In the genomic region with DNA sequence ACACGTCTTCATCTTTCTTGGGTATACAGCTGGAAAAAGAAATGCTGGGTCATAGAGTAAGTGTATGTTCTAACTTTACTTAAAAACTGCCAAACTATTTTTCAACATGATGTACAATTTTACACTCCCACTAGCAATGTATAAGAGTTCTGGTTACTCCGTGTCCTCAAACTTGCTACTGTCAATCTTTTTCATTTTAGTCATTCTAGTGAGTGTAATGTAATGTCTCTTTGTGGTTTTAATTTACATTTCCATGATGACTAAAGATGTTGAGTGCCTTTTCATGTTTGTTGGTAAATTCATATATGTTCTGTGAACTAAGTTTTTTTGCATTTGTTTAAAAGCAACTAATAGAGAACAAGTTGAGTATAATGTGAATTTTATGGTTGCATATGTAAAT, we compare ENCODE assay signal across 1 cellular context.
TF ChIP-seq lines count a peak whose summit lies in the region.

No MANE protein-coding gene starts in this region.

TF ChIP-seq in SK-N-SH treated with all-trans-retinoic acid at 6 μM for 48 hours, 23 proteins besides CTCF, POLR2A, EP300 and RAD21 (continued from another document):
- TF ChIP-seq, protein P1, sequence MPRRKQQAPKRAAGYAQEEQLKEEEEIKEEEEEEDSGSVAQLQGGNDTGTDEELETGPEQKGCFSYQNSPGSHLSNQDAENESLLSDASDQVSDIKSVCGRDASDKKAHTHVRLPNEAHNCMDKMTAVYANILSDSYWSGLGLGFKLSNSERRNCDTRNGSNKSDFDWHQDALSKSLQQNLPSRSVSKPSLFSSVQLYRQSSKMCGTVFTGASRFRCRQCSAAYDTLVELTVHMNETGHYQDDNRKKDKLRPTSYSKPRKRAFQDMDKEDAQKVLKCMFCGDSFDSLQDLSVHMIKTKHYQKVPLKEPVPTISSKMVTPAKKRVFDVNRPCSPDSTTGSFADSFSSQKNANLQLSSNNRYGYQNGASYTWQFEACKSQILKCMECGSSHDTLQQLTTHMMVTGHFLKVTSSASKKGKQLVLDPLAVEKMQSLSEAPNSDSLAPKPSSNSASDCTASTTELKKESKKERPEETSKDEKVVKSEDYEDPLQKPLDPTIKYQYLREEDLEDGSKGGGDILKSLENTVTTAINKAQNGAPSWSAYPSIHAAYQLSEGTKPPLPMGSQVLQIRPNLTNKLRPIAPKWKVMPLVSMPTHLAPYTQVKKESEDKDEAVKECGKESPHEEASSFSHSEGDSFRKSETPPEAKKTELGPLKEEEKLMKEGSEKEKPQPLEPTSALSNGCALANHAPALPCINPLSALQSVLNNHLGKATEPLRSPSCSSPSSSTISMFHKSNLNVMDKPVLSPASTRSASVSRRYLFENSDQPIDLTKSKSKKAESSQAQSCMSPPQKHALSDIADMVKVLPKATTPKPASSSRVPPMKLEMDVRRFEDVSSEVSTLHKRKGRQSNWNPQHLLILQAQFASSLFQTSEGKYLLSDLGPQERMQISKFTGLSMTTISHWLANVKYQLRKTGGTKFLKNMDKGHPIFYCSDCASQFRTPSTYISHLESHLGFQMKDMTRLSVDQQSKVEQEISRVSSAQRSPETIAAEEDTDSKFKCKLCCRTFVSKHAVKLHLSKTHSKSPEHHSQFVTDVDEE (CRISPR knock-in tag; IDR thresholded peaks at IDR 0.05): no peak
- TF ChIP-seq, protein P2, sequence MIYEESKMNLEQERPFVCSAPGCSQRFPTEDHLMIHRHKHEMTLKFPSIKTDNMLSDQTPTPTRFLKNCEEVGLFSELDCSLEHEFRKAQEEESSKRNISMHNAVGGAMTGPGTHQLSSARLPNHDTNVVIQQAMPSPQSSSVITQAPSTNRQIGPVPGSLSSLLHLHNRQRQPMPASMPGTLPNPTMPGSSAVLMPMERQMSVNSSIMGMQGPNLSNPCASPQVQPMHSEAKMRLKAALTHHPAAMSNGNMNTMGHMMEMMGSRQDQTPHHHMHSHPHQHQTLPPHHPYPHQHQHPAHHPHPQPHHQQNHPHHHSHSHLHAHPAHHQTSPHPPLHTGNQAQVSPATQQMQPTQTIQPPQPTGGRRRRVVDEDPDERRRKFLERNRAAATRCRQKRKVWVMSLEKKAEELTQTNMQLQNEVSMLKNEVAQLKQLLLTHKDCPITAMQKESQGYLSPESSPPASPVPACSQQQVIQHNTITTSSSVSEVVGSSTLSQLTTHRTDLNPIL (CRISPR knock-in tag; IDR thresholded peaks at IDR 0.05; ENCODE audit: low read depth): no peak
- no peak for TF ChIP-seq GLIS3 (CRISPR knock-in tag; IDR thresholded peaks at IDR 0.05)
TF ChIP-seq in SK-N-SH treated with all-trans-retinoic acid at 6 μM for 48 hours: peak in this region for 0.
